In the genomic region with DNA sequence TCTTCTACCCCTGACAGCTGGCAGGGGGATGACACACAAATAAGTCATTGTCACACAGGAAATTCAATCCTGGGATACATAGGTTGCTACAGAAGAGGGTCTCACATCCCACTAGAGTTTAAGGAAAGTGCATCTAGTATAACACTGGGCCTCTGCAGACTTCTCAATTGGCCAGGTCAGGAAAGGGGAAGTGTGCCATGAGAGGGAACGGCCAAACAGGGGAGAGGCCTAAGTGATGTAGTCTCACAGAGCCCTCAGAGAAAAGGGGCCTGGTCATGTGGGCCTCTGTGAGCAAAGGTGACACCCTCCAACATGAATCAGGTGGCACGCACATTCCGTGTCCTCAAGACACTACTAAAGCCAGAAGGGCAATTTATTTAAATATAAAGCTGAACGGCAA, we compare ENCODE assay signal across 1 cellular context.
TF ChIP-seq lines count a peak whose summit lies in the region.

No MANE protein-coding gene starts in this region.

TF ChIP-seq in K562, 482 proteins besides CTCF, POLR2A, EP300 and RAD21 (continued from another document):
- TF ChIP-seq ATF2 (CRISPR knock-in tag; IDR thresholded peaks at IDR 0.05) = no peak
- TF ChIP-seq RBM17 (IDR thresholded peaks at IDR 0.05; ENCODE audit: borderline replicate concordance, low read depth, low read length) = no peak
TF ChIP-seq in K562: peak in this region for 1.
